1 cellular context compared by ENCODE assay signal in the genomic region with DNA sequence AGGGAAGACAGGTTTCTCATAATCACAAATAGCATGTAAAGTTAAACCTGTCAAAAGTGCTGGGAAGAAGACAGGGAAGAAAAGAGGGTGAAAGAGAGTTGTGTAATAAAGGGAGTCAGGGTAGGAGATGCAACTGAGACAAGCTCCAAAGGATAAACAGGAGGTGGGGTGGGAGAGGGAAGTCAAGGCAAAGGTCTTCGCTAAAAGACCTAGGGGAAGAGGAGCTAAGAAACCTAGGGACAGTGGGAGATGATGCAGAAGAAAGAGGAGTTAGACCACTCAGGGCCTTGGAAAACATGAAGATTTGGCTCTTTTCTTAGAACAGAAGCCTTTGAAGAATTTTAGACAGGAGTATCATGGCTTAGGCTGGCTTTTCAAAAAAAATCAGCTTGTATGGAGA.
TF ChIP-seq lines count a peak whose summit lies in the region.

No MANE protein-coding gene starts in this region.

TF ChIP-seq in K562, 482 proteins besides CTCF, POLR2A, EP300 and RAD21:
- TF ChIP-seq RFX5 (IDR thresholded peaks at IDR 0.05; ENCODE audit: low read depth, low read length) (no peak), POLR2G (IDR thresholded peaks at IDR 0.05; ENCODE audit: low read depth, low read length) (0 out of 2 replicates have a peak, but pooled peaks have one; percentile 4), NR2C2 (CRISPR knock-in tag; IDR thresholded peaks at IDR 0.05) (no peak), NR2C2 (tag; IDR thresholded peaks at IDR 0.05) (no peak), SUPT5H (IDR thresholded peaks at IDR 0.05) (peak; percentile 54), POLR2B (IDR thresholded peaks at IDR 0.05; ENCODE audit: low read depth, partially characterized antibody) (peak; percentile 24)
- TF ChIP-seq, protein P1, sequence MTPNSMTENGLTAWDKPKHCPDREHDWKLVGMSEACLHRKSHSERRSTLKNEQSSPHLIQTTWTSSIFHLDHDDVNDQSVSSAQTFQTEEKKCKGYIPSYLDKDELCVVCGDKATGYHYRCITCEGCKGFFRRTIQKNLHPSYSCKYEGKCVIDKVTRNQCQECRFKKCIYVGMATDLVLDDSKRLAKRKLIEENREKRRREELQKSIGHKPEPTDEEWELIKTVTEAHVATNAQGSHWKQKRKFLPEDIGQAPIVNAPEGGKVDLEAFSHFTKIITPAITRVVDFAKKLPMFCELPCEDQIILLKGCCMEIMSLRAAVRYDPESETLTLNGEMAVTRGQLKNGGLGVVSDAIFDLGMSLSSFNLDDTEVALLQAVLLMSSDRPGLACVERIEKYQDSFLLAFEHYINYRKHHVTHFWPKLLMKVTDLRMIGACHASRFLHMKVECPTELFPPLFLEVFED (CRISPR knock-in tag; conservative IDR thresholded peaks at IDR 0.05) = 0 out of 2 replicates have a peak, but pooled peaks have one; percentile 64
